17 cellular contexts compared by ENCODE assay signal in the genomic region with DNA sequence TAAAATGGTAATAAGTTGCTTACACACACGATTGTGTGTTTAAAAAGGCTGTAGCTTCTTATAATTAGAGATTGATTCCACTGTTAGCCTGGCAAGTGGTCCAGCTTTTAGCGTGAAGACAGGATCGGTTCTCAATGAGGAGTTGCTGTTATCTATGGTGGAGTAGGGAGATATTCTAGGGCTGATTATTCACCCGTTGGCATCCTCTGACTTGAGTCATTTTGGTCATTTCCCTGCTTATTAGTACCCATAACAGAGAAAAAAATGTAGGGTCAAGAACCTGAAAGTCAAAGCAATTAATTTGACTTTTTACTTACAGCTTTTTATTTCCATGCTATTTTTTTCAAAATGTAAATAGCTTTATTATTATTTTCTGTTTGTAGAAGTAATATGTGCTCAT.
"Had no signal": no experiment of that assay in that cellular context is flagged by ENCODE, and none has a peak within 500 bp of the region (broad histone marks: within the 10 kb centered on the region; RNA-seq: fewer than 3 reads in every experiment).

No MANE protein-coding gene starts in this region.

- H3K4me1 ChIP-seq: colonic mucosa, gastrocnemius medialis, left ventricle myocardium inferior, suprapubic skin, transverse colon, vagina had no signal

- H3K4me3 ChIP-seq: colonic mucosa, gastrocnemius medialis, left ventricle myocardium inferior, suprapubic skin, transverse colon, vagina had no signal

- H3K27ac ChIP-seq: colonic mucosa, gastrocnemius medialis, left ventricle myocardium inferior, suprapubic skin, transverse colon, vagina had no signal

- H3K36me3 ChIP-seq: colonic mucosa, gastrocnemius medialis, left ventricle myocardium inferior, suprapubic skin, transverse colon, vagina had no signal

- H3K9me3 ChIP-seq: colonic mucosa, gastrocnemius medialis, left ventricle myocardium inferior, suprapubic skin, transverse colon, vagina had no signal

- H3K27me3 ChIP-seq: colonic mucosa, gastrocnemius medialis, suprapubic skin, transverse colon, vagina had no signal

- DNase-seq: activated CD4-positive, alpha-beta memory T cell treated with anti-CD3 and anti-CD28 coated beads, Interleukin-2, amount 10 ng/mL, durations not matched to agents 7 days and 5 days; activated CD4-positive, alpha-beta T cell treated with anti-CD3 and anti-CD28 coated beads for 48 hours; activated CD4-positive, CD25-positive, alpha-beta regulatory T cell; activated CD8-positive, alpha-beta memory T cell treated with anti-CD3 and anti-CD28 coated beads, Interleukin-2, amount 10 ng/mL, durations not matched to agents 7 days and 5 days; amniotic stem cell; colonic mucosa; erythroblast; gastrocnemius medialis; head of caudate nucleus; left ventricle myocardium inferior; mammary epithelial cell; nephron progenitor cell; nucleus accumbens; stimulated activated naive CD8-positive, alpha-beta T cell treated with anti-CD3 and anti-CD28 coated beads, Interleukin-15, amount 100 ng/mL, for 72 hours; transverse colon had no signal

- ATAC-seq: activated CD8-positive, alpha-beta memory T cell treated with anti-CD3 and anti-CD28 coated beads, Interleukin-2, amount 10 ng/mL, durations not matched to agents 7 days and 5 days; gastrocnemius medialis; stimulated activated naive CD8-positive, alpha-beta T cell treated with anti-CD3 and anti-CD28 coated beads, Interleukin-15, amount 100 ng/mL, for 72 hours had no signal
